Comparison of ENCODE assay signal across 31 cellular contexts in the genomic region with DNA sequence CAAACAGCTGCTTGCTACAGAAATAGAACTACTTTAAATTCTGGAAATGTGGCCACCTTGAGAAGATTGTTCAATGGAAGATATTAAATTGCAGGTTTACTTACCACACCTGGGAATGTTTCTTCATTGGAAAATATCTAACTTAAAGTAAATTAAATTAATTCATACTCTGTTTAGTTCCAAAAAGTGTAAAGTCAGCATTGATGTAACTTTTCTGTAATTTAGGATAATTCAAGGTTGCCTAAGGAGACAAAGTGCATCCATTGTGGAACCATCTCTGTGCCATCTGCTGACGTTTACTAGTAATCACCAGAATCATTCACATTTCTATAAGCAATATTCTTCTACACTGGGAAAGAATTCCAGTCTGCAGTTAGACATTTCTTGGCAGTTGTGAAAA. TPM values are rescaled to one million over a fixed set of nuclear protein-coding genes. Genes with fewer than 3 reads are reported as not detected.
"Had no signal": no experiment of that assay in that cellular context is flagged by ENCODE, and none has a peak within 500 bp of the region (broad histone marks: within the 10 kb centered on the region; RNA-seq: fewer than 3 reads in every experiment).

No MANE protein-coding gene starts in this region.

- H3K4me3 ChIP-seq: stomach, suprapubic skin, testis, thoracic aorta, thyroid gland, tibial artery, tibial nerve, transverse colon, upper lobe of left lung, upper lobe of right lung, uterus, vagina had no signal

- FAIRE-seq: urothelium cell line had no signal

- H3K9me3 ChIP-seq: testis, thoracic aorta, thyroid gland, tibial artery, transverse colon, upper lobe of left lung, upper lobe of right lung, uterus, vagina had no signal

- H3K36me3 ChIP-seq: stomach, suprapubic skin, thoracic aorta, thyroid gland, tibial artery, tibial nerve, transverse colon, upper lobe of left lung, upper lobe of right lung, uterus, vagina had no signal

- H3K4me1 ChIP-seq: stomach, suprapubic skin, testis, thyroid gland, tibial artery, tibial nerve, transverse colon, upper lobe of left lung, upper lobe of right lung, uterus, vagina had no signal

- ATAC-seq: stimulated activated effector memory CD8-positive, alpha-beta T cell treated with anti-CD3 and anti-CD28 coated beads, Interleukin-12 subunit alpha, Interleukin-12 subunit beta, amount 100 ng/mL, for 72 hours; stimulated activated memory B cell treated with anti-CD40 and anti-IgM and Interleukin-4, amounts not matched to agents 10 μg/mL and 1 μg/mL and 100 μg/mL, for 72 hours; stimulated activated naive B cell treated with anti-CD40 and anti-IgM and Interleukin-4, amounts not matched to agents 10 μg/mL and 1 μg/mL and 100 μg/mL, for 72 hours; stimulated activated naive CD8-positive, alpha-beta T cell treated with anti-CD3 and anti-CD28 coated beads, Interleukin-15, amount 100 ng/mL, for 72 hours; stimulated activated naive CD8-positive, alpha-beta T cell treated with anti-CD3 and anti-CD28 coated beads, Interleukin-15, Interleukin-2, amounts not matched to agents 100 U/mL and 50 U/mL, for 24 hours had no signal

- H3K27me3 ChIP-seq: stomach, suprapubic skin, testis, thyroid gland, tibial artery, tibial nerve, transverse colon, upper lobe of left lung, upper lobe of right lung, uterus, vagina had no signal

- H3K27ac ChIP-seq: stomach, suprapubic skin, testis, thoracic aorta, thyroid gland, tibial artery, tibial nerve, transverse colon, upper lobe of left lung, upper lobe of right lung, uterus, vagina had no signal

- DNase-seq: stimulated activated CD4-positive, alpha-beta T cell treated with anti-CD3 and anti-CD28 coated beads, Interleukin-2, amount 100 ng/mL, for 48 hours; stimulated activated CD4-positive, alpha-beta T cell treated with anti-CD3 and anti-CD28 coated beads, Interleukin-4, amount 100 ng/mL, for 1 hour; stimulated activated CD4-positive, alpha-beta T cell treated with anti-CD3 and anti-CD28 coated beads, Interleukin-4, amount 100 ng/mL, for 24 hours; stimulated activated CD4-positive, alpha-beta T cell treated with anti-CD3 and anti-CD28 coated beads, Interleukin-4, amount 100 ng/mL, for 4 hours; stimulated activated CD8-positive, alpha-beta memory T cell treated with anti-CD3 and anti-CD28 coated beads, Interleukin-4, amount 100 ng/mL, for 48 hours; stimulated activated naive B cell treated with anti-CD40 and anti-IgM and Interleukin-4, amounts not matched to agents 10 μg/mL and 1 μg/mL and 100 μg/mL, for 72 hours; stimulated activated naive CD4-positive, alpha-beta T cell; stimulated activated naive CD4-positive, alpha-beta T cell treated with Interleukin-2 at 50 U/mL for 16 hours; stimulated activated naive CD8-positive, alpha-beta T cell treated with anti-CD3 and anti-CD28 coated beads, Interleukin-15, amount 100 ng/mL, for 72 hours; stimulated activated naive CD8-positive, alpha-beta T cell treated with anti-CD3 and anti-CD28 coated beads, Interleukin-15, Interleukin-2, amounts not matched to agents 100 U/mL and 50 U/mL, for 24 hours; stomach; substantia nigra; testis; thyroid gland; tibial artery; transverse colon; trophoblast cell; upper lobe of left lung; upper lobe of right lung; uterus had no signal

RNA-seq across cellular contexts. Expression of a gene that starts 53.0 kb away (rescaled TPM):
- total RNA-seq: stomach, subcutaneous adipose tissue, temporal lobe, thyroid gland, tibial nerve, transverse colon, upper lobe of right lung, ureter, urinary bladder, uterus, vagina had no signal
- polyA plus RNA-seq: urinary bladder had no signal
